ENCODE assay signal across 8 cellular contexts in the genomic region with DNA sequence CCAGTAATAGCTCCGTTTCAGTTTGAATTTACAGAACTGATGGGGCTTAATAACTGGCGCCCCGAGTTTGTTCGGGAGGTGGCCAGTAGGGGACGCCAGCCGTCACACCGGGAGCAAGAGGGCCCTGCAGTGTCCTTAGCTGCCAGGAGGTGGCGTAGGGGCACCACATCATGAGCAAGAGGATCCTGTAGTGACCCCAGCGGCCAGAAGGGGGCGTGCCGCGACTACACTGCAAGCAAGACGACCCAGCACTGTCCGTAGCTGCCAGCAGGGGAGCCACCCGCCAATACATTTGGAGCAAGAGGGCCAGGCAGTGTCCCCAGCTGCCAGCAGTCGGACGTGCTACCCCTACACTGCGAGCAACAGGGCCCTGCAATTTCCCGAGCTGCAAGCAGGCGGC.
DNase-seq lines count a peak whose midpoint lies in the region; ATAC-seq and TF ChIP-seq lines count a peak whose summit lies in the region.

No MANE protein-coding gene starts in this region.

- no peak overlapping the region for H3K4me3 ChIP-seq in AG04450 (ENCODE audit: low read depth, low read length)
- no peak overlapping the region for H3K4me3 ChIP-seq in gastroesophageal sphincter

- DNase-seq in AG04450 (ENCODE audit: low read depth, low spot score) (no peak), NOMO-1 treated with dmso at 0.1 percent for 144 hours (lab: John Stamatoyannopoulos, UW; ENCODE audit: unreplicated experiment) (no peak), GM20000 (ENCODE audit: low spot score) (no peak), NCI-H187 treated with DMSO at 0.1 percent for 48 hours (lab: John Stamatoyannopoulos, UW) (no peak)
- DNase-seq in activated T-cell treated with anti-CD3 and anti-CD28 coated beads, Interleukin-2, amount 50 U/mL, for 1 hour = peak; percentile 65
- peak; percentile 22 for DNase-seq in stimulated activated CD4-positive, alpha-beta T cell treated with anti-CD3 and anti-CD28 coated beads, Interleukin-12 subunit alpha, Interleukin-12 subunit beta, amount 100 ng/mL, for 4 hours

- WGBS in gastroesophageal sphincter (ENCODE audit: low coverage in 1 of 2), 2 donors = 85% methylated on average over 5 of the region's 20 CpGs; no CpG with 5 or more reads in 1 of the 2 donors

- no peaks in the 10 kb centered on the region for H3K36me3 ChIP-seq in gastroesophageal sphincter

- CTCF ChIA-PET in AG04450 (lab: Charles Lee) = interaction anchor here (1.4 kb wide), 1 partner anchor 207 kb away, joined by 3 read pairs; no protein-coding TSS in a partner anchor

- H3K27me3 ChIP-seq in AG04450 (ENCODE audit: control insufficient read depth, insufficient read depth, low read length) (no peaks in the 10 kb centered on the region), gastroesophageal sphincter (peaks cover 26% of the 10 kb centered on the region)

- H3K27ac ChIP-seq in AG04450 (ENCODE audit: low read depth, low read length) = no peak overlapping the region
- H3K27ac ChIP-seq in gastroesophageal sphincter = no peak overlapping the region

- TF ChIP-seq CTCF in AG04450 (IDR thresholded peaks at IDR 0.05; ENCODE audit: low read depth, low read length) = peak; percentile 27; the same call in 1 of the 2 replicates
- peak; percentile 16 to 50 (median 38) for TF ChIP-seq CTCF in gastroesophageal sphincter (IDR thresholded peaks at IDR 0.05)
- TF ChIP-seq CTCF in GM20000 (IDR thresholded peaks at IDR 0.05; ENCODE audit: extremely low read depth, missing control alignments) = no peak

- H3K4me1 ChIP-seq in gastroesophageal sphincter = no peaks in the 10 kb centered on the region

- TF ChIP-seq RAD21 in Ishikawa (IDR thresholded peaks at IDR 0.05; ENCODE audit: low read depth) = peak; percentile 38; the same call in 1 of the 2 replicates

- peaks cover 20% of the 10 kb centered on the region for H3K9me3 ChIP-seq in AG04450 (ENCODE audit: control insufficient read depth, insufficient read depth, low read length)
- H3K9me3 ChIP-seq in gastroesophageal sphincter = no peaks in the 10 kb centered on the region

- POLR2A ChIA-PET in AG04450 (lab: Yijun Ruan, JAX) = no interaction called here

- TF ChIP-seq POLR2A in gastroesophageal sphincter (IDR thresholded peaks at IDR 0.05) = no peak

- TF ChIP-seq EP300 in Ishikawa (IDR thresholded peaks at IDR 0.05; ENCODE audit: borderline replicate concordance) = no peak
- TF ChIP-seq EP300 in gastroesophageal sphincter (IDR thresholded peaks at IDR 0.05) = no peak

- ATAC-seq in gastroesophageal sphincter = peak; percentile 57

TF ChIP-seq in Ishikawa, 13 proteins besides CTCF, POLR2A, EP300 and RAD21:
- TF ChIP-seq NFIC (IDR thresholded peaks at IDR 0.05) = no peak
- TF ChIP-seq, protein P1, sequence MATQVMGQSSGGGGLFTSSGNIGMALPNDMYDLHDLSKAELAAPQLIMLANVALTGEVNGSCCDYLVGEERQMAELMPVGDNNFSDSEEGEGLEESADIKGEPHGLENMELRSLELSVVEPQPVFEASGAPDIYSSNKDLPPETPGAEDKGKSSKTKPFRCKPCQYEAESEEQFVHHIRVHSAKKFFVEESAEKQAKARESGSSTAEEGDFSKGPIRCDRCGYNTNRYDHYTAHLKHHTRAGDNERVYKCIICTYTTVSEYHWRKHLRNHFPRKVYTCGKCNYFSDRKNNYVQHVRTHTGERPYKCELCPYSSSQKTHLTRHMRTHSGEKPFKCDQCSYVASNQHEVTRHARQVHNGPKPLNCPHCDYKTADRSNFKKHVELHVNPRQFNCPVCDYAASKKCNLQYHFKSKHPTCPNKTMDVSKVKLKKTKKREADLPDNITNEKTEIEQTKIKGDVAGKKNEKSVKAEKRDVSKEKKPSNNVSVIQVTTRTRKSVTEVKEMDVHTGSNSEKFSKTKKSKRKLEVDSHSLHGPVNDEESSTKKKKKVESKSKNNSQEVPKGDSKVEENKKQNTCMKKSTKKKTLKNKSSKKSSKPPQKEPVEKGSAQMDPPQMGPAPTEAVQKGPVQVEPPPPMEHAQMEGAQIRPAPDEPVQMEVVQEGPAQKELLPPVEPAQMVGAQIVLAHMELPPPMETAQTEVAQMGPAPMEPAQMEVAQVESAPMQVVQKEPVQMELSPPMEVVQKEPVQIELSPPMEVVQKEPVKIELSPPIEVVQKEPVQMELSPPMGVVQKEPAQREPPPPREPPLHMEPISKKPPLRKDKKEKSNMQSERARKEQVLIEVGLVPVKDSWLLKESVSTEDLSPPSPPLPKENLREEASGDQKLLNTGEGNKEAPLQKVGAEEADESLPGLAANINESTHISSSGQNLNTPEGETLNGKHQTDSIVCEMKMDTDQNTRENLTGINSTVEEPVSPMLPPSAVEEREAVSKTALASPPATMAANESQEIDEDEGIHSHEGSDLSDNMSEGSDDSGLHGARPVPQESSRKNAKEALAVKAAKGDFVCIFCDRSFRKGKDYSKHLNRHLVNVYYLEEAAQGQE (IDR thresholded peaks at IDR 0.05; ENCODE audit: low read depth) = no peak
TF ChIP-seq in Ishikawa: peak in this region for 0.

Comparison
In these comparisons a context has a peak if more than half of its experiments do, and no peak if none do; other contexts are left out.
1. DNase-seq: peak in activated T-cell treated with anti-CD3 and anti-CD28 coated beads, Interleukin-2, amount 50 U/mL, for 1 hour (single experiment) and stimulated activated CD4-positive, alpha-beta T cell treated with anti-CD3 and anti-CD28 coated beads, Interleukin-12 subunit alpha, Interleukin-12 subunit beta, amount 100 ng/mL, for 4 hours (single experiment); none in AG04450 (single experiment), NOMO-1 treated with dmso at 0.1 percent for 144 hours (single experiment), GM20000 (single experiment) and NCI-H187 treated with DMSO at 0.1 percent for 48 hours (single experiment).